ENCODE assay signal across 8 cellular contexts in genomic region chr19:55459950-55460657, GRCh38. TPM values are rescaled to one million over a fixed set of nuclear protein-coding genes. Genes with fewer than 3 reads are reported as not detected.
DNase-seq lines count a peak whose midpoint lies in the region; ATAC-seq and TF ChIP-seq lines count a peak whose summit lies in the region.

No MANE protein-coding gene starts in this region.

- H3K27me3 Mint-ChIP-seq in stimulated activated naive CD8-positive, alpha-beta T cell treated with anti-CD3 and anti-CD28 coated beads, Interleukin-15, Interleukin-2, amounts not matched to agents 100 ng/mL and 50 ng/mL, for 24 hours = no peaks in the 10 kb centered on the region

- no peak for TF ChIP-seq POLR2A in vagina (IDR thresholded peaks at IDR 0.05)

- H3K4me3 Mint-ChIP-seq in stimulated activated naive CD8-positive, alpha-beta T cell treated with anti-CD3 and anti-CD28 coated beads, Interleukin-15, Interleukin-2, amounts not matched to agents 100 ng/mL and 50 ng/mL, for 24 hours = peak overlapping the region; percentile 85

- TF ChIP-seq CTCF in astrocyte of the cerebellum (IDR thresholded peaks at IDR 0.05; ENCODE audit: low read depth, low read length, missing control alignments) (no peak), lower lobe of right lung (IDR thresholded peaks at IDR 0.05) (no peak), vagina (IDR thresholded peaks at IDR 0.05) (no peak)

- no peak overlapping the region for H3K27ac Mint-ChIP-seq in stimulated activated naive CD8-positive, alpha-beta T cell treated with anti-CD3 and anti-CD28 coated beads, Interleukin-15, Interleukin-2, amounts not matched to agents 100 ng/mL and 50 ng/mL, for 24 hours

- H3K4me1 Mint-ChIP-seq in stimulated activated naive CD8-positive, alpha-beta T cell treated with anti-CD3 and anti-CD28 coated beads, Interleukin-15, Interleukin-2, amounts not matched to agents 100 ng/mL and 50 ng/mL, for 24 hours (ENCODE audit: low read depth) = peaks cover 24% of the 10 kb centered on the region

- in situ Hi-C loops in astrocyte of the cerebellum (cut with HindIII; ENCODE audit: low sequenced_read_pairs) = no loop called here

- H3K36me3 ChIP-seq in lower lobe of right lung (no peaks in the 10 kb centered on the region), vagina (peaks cover 0 to 5% of the 10 kb centered on the region in 2 donors)

- peak overlapping the region; percentile 93 for H3K4me3 ChIP-seq in astrocyte of the cerebellum (ENCODE audit: low read depth, low read length)
- H3K4me3 ChIP-seq in lower lobe of right lung = peak overlapping the region; percentile 76
- H3K4me3 ChIP-seq in vagina = peak overlapping the region; percentile 60 to 91

- H3K27ac ChIP-seq in lower lobe of right lung = no peak overlapping the region
- peak overlapping the region; percentile 80 for H3K27ac ChIP-seq in vagina

- H3K9me3 Mint-ChIP-seq in stimulated activated naive CD8-positive, alpha-beta T cell treated with anti-CD3 and anti-CD28 coated beads, Interleukin-15, Interleukin-2, amounts not matched to agents 100 ng/mL and 50 ng/mL, for 24 hours = no peaks in the 10 kb centered on the region

- intact Hi-C loops in lower lobe of right lung (cut with DNase I) (no loop called here), vagina (cut with DNase I) (no loop called here)

- no peak for ATAC-seq in stimulated activated naive CD8-positive, alpha-beta T cell treated with anti-CD3 and anti-CD28 coated beads, Interleukin-15, Interleukin-2, amounts not matched to agents 100 U/mL and 50 U/mL, for 24 hours
- ATAC-seq in lower lobe of right lung = no peak
- no peak for ATAC-seq in GM19023 (IDR thresholded peaks at IDR 0.05; ENCODE audit: unreplicated experiment)

- H3K27me3 ChIP-seq in lower lobe of right lung (ENCODE audit: low read depth) (no peaks in the 10 kb centered on the region), vagina (no peaks in the 10 kb centered on the region)

- H3K4me1 ChIP-seq in lower lobe of right lung = peaks cover 21% of the 10 kb centered on the region
- H3K4me1 ChIP-seq in vagina = peaks cover 29% of the 10 kb centered on the region

- H3K9me3 ChIP-seq in lower lobe of right lung (no peaks in the 10 kb centered on the region), vagina (no peaks in the 10 kb centered on the region)

- H3K36me3 Mint-ChIP-seq in stimulated activated naive CD8-positive, alpha-beta T cell treated with anti-CD3 and anti-CD28 coated beads, Interleukin-15, Interleukin-2, amounts not matched to agents 100 ng/mL and 50 ng/mL, for 24 hours (ENCODE audit: low read depth) = no peaks in the 10 kb centered on the region

- no peak for DNase-seq in stimulated activated naive CD8-positive, alpha-beta T cell treated with anti-CD3 and anti-CD28 coated beads, Interleukin-15, Interleukin-2, amounts not matched to agents 100 U/mL and 50 U/mL, for 24 hours
- DNase-seq in astrocyte of the cerebellum (ENCODE audit: low read depth) (no peak), lower lobe of right lung (no peak), vagina (ENCODE audit: extremely low spot score in 2 of 2) (no peak), cortex of kidney (lab: John Stamatoyannopoulos, UW) (no peak), NCI-H1694 treated with DMSO at 0.1 percent for 48 hours (lab: John Stamatoyannopoulos, UW) (no peak)

RNA-seq across cellular contexts. Expression of gene ISOC2, which starts 1.3 kb away (rescaled TPM):
- total RNA-seq in lower lobe of right lung (28.6 TPM), vagina (61.4 TPM)

RNA-seq across cellular contexts. Expression of gene C19orf85, which starts 4.4 kb away (rescaled TPM):
- total RNA-seq in lower lobe of right lung = not detected
- not detected for total RNA-seq in vagina

RNA-seq across cellular contexts. Expression of gene ZNF628, which starts 16.3 kb away (rescaled TPM):
- total RNA-seq in lower lobe of right lung = 7.1 TPM
- 2.7 TPM for total RNA-seq in vagina

RNA-seq across cellular contexts. Expression of gene SHISA7, which starts 17.0 kb away (rescaled TPM):
- not detected for total RNA-seq in lower lobe of right lung
- 0.25 TPM for total RNA-seq in vagina

RNA-seq across cellular contexts. Expression of gene NAT14, which starts 24.9 kb away (rescaled TPM):
- 16.6 TPM for total RNA-seq in lower lobe of right lung
- total RNA-seq in vagina = 14.2 TPM
